In genomic region chr17:7308625-7309433, GRCh38 we compare ENCODE assay signal across 1 cellular context.
TF ChIP-seq lines count a peak whose summit lies in the region.

No MANE protein-coding gene starts in this region.

TF ChIP-seq in HEK293, 187 proteins besides CTCF, POLR2A, EP300 and RAD21 (continued from another document):
- TF ChIP-seq, protein P1, sequence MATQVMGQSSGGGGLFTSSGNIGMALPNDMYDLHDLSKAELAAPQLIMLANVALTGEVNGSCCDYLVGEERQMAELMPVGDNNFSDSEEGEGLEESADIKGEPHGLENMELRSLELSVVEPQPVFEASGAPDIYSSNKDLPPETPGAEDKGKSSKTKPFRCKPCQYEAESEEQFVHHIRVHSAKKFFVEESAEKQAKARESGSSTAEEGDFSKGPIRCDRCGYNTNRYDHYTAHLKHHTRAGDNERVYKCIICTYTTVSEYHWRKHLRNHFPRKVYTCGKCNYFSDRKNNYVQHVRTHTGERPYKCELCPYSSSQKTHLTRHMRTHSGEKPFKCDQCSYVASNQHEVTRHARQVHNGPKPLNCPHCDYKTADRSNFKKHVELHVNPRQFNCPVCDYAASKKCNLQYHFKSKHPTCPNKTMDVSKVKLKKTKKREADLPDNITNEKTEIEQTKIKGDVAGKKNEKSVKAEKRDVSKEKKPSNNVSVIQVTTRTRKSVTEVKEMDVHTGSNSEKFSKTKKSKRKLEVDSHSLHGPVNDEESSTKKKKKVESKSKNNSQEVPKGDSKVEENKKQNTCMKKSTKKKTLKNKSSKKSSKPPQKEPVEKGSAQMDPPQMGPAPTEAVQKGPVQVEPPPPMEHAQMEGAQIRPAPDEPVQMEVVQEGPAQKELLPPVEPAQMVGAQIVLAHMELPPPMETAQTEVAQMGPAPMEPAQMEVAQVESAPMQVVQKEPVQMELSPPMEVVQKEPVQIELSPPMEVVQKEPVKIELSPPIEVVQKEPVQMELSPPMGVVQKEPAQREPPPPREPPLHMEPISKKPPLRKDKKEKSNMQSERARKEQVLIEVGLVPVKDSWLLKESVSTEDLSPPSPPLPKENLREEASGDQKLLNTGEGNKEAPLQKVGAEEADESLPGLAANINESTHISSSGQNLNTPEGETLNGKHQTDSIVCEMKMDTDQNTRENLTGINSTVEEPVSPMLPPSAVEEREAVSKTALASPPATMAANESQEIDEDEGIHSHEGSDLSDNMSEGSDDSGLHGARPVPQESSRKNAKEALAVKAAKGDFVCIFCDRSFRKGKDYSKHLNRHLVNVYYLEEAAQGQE (tag by site-specific recombination; IDR thresholded peaks at IDR 0.05), result peak; percentile 92
- TF ChIP-seq ZEB2 (tag by site-specific recombination; IDR thresholded peaks at IDR 0.05), result 0 out of 2 replicates have a peak, but pooled peaks have one; percentile 49
- 0 out of 2 replicates have a peak, but pooled peaks have one; percentile 12 for TF ChIP-seq ZNF2 (tag by site-specific recombination; IDR thresholded peaks at IDR 0.05)
- no peak for TF ChIP-seq SETDB1 (IDR thresholded peaks at IDR 0.05; ENCODE audit: insufficient read length, low read length)
- 0 out of 2 replicates have a peak, but pooled peaks have one; percentile 17 for TF ChIP-seq PBX3 (CRISPR knock-in tag; IDR thresholded peaks at IDR 0.05)
- TF ChIP-seq PATZ1 (tag by site-specific recombination; IDR thresholded peaks at IDR 0.05), result peak; percentile 58; the same call in 1 of the 2 replicates
- peak; percentile 91 for TF ChIP-seq KLF1 (tag by site-specific recombination; IDR thresholded peaks at IDR 0.05)
- no peak for TF ChIP-seq ZNF558 (tag by site-specific recombination; IDR thresholded peaks at IDR 0.05)
- TF ChIP-seq ZNF394 (tag by site-specific recombination; IDR thresholded peaks at IDR 0.05; ENCODE audit: borderline replicate concordance), result 0 out of 2 replicates have a peak, but pooled peaks have one; percentile 38
- TF ChIP-seq ZBTB17 (tag by site-specific recombination; IDR thresholded peaks at IDR 0.05), result peak; percentile 91
- peak; percentile 95 for TF ChIP-seq SP7 (tag by site-specific recombination; IDR thresholded peaks at IDR 0.05)
- TF ChIP-seq PRDM1 (tag by site-specific recombination; IDR thresholded peaks at IDR 0.05), result peak; percentile 98
- no peak for TF ChIP-seq ZNF169 (tag by site-specific recombination; IDR thresholded peaks at IDR 0.05)
- no peak for TF ChIP-seq MYNN (tag by site-specific recombination; IDR thresholded peaks at IDR 0.05; ENCODE audit: borderline replicate concordance)
- peak; percentile 57 for TF ChIP-seq ZNF366 (tag by site-specific recombination; conservative IDR thresholded peaks at IDR 0.05)
- no peak for TF ChIP-seq ZNF621 (tag by site-specific recombination; IDR thresholded peaks at IDR 0.05)
- TF ChIP-seq SP3 (tag by site-specific recombination; IDR thresholded peaks at IDR 0.05), result peak; percentile 86
- peak; percentile 50; the same call in 1 of the 2 replicates for TF ChIP-seq FEZF1 (tag by site-specific recombination; IDR thresholded peaks at IDR 0.05)
- TF ChIP-seq SCRT2 (tag by site-specific recombination; IDR thresholded peaks at IDR 0.05), result peak; percentile 89
- peak; percentile 79 for TF ChIP-seq ZNF341 (tag by site-specific recombination; IDR thresholded peaks at IDR 0.05; ENCODE audit: low read depth)
- peak; percentile 74 for TF ChIP-seq SP2 (tag by site-specific recombination; IDR thresholded peaks at IDR 0.05)
- TF ChIP-seq ZNF629 (tag by site-specific recombination; IDR thresholded peaks at IDR 0.05), result peak; percentile 21; the same call in 1 of the 2 replicates
- TF ChIP-seq ZNF501 (tag by site-specific recombination; IDR thresholded peaks at IDR 0.05), result no peak
- TF ChIP-seq ZNF664 (tag by site-specific recombination; IDR thresholded peaks at IDR 0.05), result peak; percentile 99
- TF ChIP-seq GLIS1 (tag by site-specific recombination; IDR thresholded peaks at IDR 0.05), result peak; percentile 26; the same call in 1 of the 2 replicates
- peak; percentile 83 for TF ChIP-seq ZNF335 (tag by site-specific recombination; conservative IDR thresholded peaks at IDR 0.05)
